1 cellular context compared by ENCODE assay signal in genomic region chr19:35931874-35932202, GRCh38.
TF ChIP-seq lines count a peak whose summit lies in the region.

No MANE protein-coding gene starts in this region.

TF ChIP-seq in GM12878, 131 proteins besides CTCF, POLR2A, EP300 and RAD21:
- peak; percentile 9 for TF ChIP-seq KLF5 (IDR thresholded peaks at IDR 0.05; ENCODE audit: partially characterized antibody)
- no peak for TF ChIP-seq ZBTB40 (IDR thresholded peaks at IDR 0.05; ENCODE audit: borderline replicate concordance)
